In the genomic region with DNA sequence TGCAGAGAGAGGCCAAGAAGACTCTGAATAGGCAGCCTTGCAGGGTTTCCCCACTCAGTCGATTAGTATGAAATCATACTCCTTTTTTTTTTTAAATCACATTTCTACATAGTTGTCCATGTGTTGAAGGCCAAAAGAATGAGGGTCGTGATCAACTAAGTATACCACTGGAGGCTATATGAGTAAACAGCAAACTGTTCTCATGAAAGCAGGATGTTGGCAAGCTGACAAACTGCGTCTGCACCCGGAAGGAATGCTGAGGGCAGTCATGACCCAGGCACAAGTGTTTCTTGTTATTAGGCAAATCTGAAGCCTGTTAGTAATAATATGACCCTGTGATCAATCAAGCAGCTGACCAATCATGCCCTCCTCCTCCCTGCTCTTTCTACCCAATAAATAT, we compare ENCODE assay signal across 28 cellular contexts.
DNase-seq lines count a peak whose midpoint lies in the region; TF ChIP-seq lines count a peak whose summit lies in the region.
"Had no signal": no experiment of that assay in that cellular context is flagged by ENCODE, and none has a peak within 500 bp of the region (broad histone marks: within the 10 kb centered on the region; RNA-seq: fewer than 3 reads in every experiment).

No MANE protein-coding gene starts in this region.

- H3K4me3 ChIP-seq in fibroblast of pulmonary artery (replicated peaks; ENCODE audit: low read depth, low read length) = no peak overlapping the region
- H3K4me3 ChIP-seq: gastrocnemius medialis, GM12878, pancreas, thoracic aorta had no signal

- TF ChIP-seq CTCF in fibroblast of pulmonary artery (IDR thresholded peaks at IDR 0.05; ENCODE audit: low read length, missing control alignments) = no peak

- in situ Hi-C loops in SK-MEL-5 (cut with HindIII; ENCODE audit: low pct_unique_long_range_greater_than_20kb, low sequenced_read_pairs) = no loop called here

- DNase-seq in DMS53 (lab: John Stamatoyannopoulos, UW) (peak; percentile 20), DMS53 treated with DMSO at 0.1 percent for 48 hours (lab: John Stamatoyannopoulos, UW; ENCODE audit: unreplicated experiment) (no peak), SK-MEL-5 (ENCODE audit: low read depth, low spot score) (peak; percentile 85), fibroblast of pulmonary artery (ENCODE audit: low read depth) (peak; percentile 13), retina (no peak), putamen (ENCODE audit: low spot score) (no peak), HPDE6-E6E7 (ENCODE audit: extremely low spot score) (no peak), activated gamma-delta T cell treated with Interleukin-2 at 50 U/mL for 16 hours (no peak)
- DNase-seq: activated CD4-positive, alpha-beta T cell treated with anti-CD3 and anti-CD28 coated beads, Interleukin-2, amount 10 ng/mL, durations not matched to agents 7 days and 5 days; activated naive CD4-positive, alpha-beta T cell treated with anti-CD3 and anti-CD28 coated beads, Interleukin-2, amount 50 U/mL, for 16 hours; activated T-cell treated with anti-CD3 and anti-CD28 coated beads, Interleukin-2, amount 50 U/mL, for 72 hours; AML-193; anterior cingulate cortex; caudate nucleus; CD8-positive, alpha-beta T cell; gastrocnemius medialis; hippocampal formation; Karpas-422; left ventricle myocardium superior; NCI-H187; NCI-H2171 treated with DMSO at 0.1 percent for 48 hours; nephron progenitor cell; pancreas; stimulated activated CD4-positive, alpha-beta T cell treated with anti-CD3 and anti-CD28 coated beads, Interleukin-15, amount 100 ng/mL, for 24 hours; stimulated activated naive CD8-positive, alpha-beta T cell treated with anti-CD3 and anti-CD28 coated beads, Interleukin-15, Interleukin-2, amounts not matched to agents 100 U/mL and 50 U/mL, for 24 hours; WERI-Rb-1 had no signal

Comparison
In these comparisons a context has a peak if more than half of its experiments do, and no peak if none do; other contexts are left out.
1. DNase-seq: peak in DMS53 (single experiment), SK-MEL-5 (single experiment) and fibroblast of pulmonary artery (single experiment); none in DMS53 treated with DMSO at 0.1 percent for 48 hours (single experiment), retina (single experiment), putamen (single experiment), HPDE6-E6E7 (single experiment) and activated gamma-delta T cell treated with Interleukin-2 at 50 U/mL for 16 hours (single experiment).